Comparison of ENCODE assay signal across 18 cellular contexts in the genomic region with DNA sequence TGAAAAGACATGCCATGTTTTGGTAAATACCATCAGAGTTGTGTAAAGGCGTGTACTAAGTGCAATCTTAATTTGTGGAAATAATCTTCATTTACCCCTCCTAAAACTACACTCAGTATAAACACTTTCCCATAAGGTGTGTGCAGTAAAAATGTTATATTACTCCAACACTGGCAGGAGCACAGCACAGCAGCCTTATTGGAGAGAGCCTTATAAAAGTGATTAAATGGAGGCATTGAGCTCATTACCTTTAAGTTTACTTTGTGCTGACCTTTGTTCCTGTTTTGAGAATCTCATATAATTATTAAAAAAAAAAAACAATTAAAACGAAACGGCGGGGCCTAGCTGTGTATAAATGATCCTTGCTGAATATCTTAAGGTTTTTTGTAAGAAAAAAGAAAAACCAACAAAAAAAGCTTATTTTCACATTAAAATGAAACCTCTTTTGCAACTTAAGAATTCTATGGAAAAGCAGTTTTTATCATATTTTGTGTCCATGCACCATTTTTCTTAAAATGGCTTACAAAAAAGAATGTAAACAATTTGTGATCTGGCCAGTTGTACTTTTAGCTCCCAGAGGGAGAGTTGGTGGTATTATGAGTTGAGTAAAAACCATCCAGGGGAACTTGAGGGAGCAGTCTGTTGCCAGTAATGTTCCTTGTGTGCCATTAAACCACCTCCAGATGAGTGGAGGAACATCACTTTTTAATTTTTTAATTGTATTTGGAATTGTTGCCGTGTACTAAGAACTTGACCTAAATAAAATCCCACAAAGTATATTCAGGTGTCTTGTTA.
DNase-seq lines count a peak whose midpoint lies in the region; ATAC-seq and TF ChIP-seq lines count a peak whose summit lies in the region.
"Had no signal": no experiment of that assay in that cellular context is flagged by ENCODE, and none has a peak within 500 bp of the region (broad histone marks: within the 10 kb centered on the region; RNA-seq: fewer than 3 reads in every experiment).

No MANE protein-coding gene starts in this region.

- H3K9me3 Mint-ChIP-seq in Calu3 (ENCODE audit: low read depth, unreplicated experiment) = no peaks in the 10 kb centered on the region
- H3K9me3 Mint-ChIP-seq: CD4-positive, CD25-positive, alpha-beta regulatory T cell had no signal

- H3K27ac Mint-ChIP-seq in Calu3 (ENCODE audit: unreplicated experiment) = peak overlapping the region; percentile 36

- H4K20me1 ChIP-seq in KMS-11 (ENCODE audit: insufficient read depth) = no peaks in the 10 kb centered on the region

- intact Hi-C loops in Calu3 (cut with micrococcal nuclease; ENCODE audit: unreplicated experiment) (no loop called here), left colon (cut with DNase I, micrococcal nuclease) (no loop called here), A673 (cut with micrococcal nuclease; ENCODE audit: unreplicated experiment) (no loop called here)

- POLR2A ChIA-PET in A673 (lab: Charles Lee; ENCODE audit: low non-redundant PET) = no interaction called here

- H3K79me2 ChIP-seq in KMS-11 (ENCODE audit: insufficient read depth, low read depth) = no peaks in the 10 kb centered on the region

- TF ChIP-seq CTCF in Calu3 (IDR thresholded peaks at IDR 0.05; ENCODE audit: unreplicated experiment) (no peak), KMS-11 (conservative IDR thresholded peaks at IDR 0.05; ENCODE audit: low read depth, low read length) (no peak), cardiac fibroblast (IDR thresholded peaks at IDR 0.05; ENCODE audit: low read depth, low read length) (no peak), A673 (conservative IDR thresholded peaks at IDR 0.05; ENCODE audit: low read depth, low read length) (no peak)

- H3K9me3 ChIP-seq in A673 (ENCODE audit: low read depth, low read length, poor library complexity, severe bottlenecking) = no peaks in the 10 kb centered on the region

- no peaks in the 10 kb centered on the region for H3K4me1 Mint-ChIP-seq in Calu3 (ENCODE audit: low read depth, unreplicated experiment)

- no peak for DNase-seq in Calu3
- peak; percentile 22 to 35 for DNase-seq in cardiac fibroblast (ENCODE audit: low read depth in 2 of 2)
- DNase-seq in left colon = no peak
- DNase-seq in hepatic stellate cell (ENCODE audit: low spot score) = no peak
- DNase-seq in activated naive CD4-positive, alpha-beta T cell treated with anti-CD3 and anti-CD28 coated beads, Interleukin-2, amount 50 U/mL, for 16 hours = no peak
- no peak for DNase-seq in HK-2 (ENCODE audit: unreplicated experiment)
- no peak for DNase-seq in A673 (ENCODE audit: low spot score)
- DNase-seq: ACHN; CD4-positive, CD25-positive, alpha-beta regulatory T cell; DMS53; MV-4-11; NCI-H1417; NCI-H2029; NCI-H2171; NCI-H446 treated with DMSO at 0.1 percent for 48 hours; NCI-H748 treated with DMSO at 0.1 percent for 48 hours had no signal

- no peaks in the 10 kb centered on the region for H3K27me3 Mint-ChIP-seq in Calu3 (ENCODE audit: unreplicated experiment)
- H3K27me3 Mint-ChIP-seq: CD4-positive, CD25-positive, alpha-beta regulatory T cell had no signal

- peaks cover 68% of the 10 kb centered on the region for H3K36me3 Mint-ChIP-seq in Calu3 (ENCODE audit: insufficient read depth, unreplicated experiment)

- CTCF ChIA-PET in Calu3 (lab: Charles Lee) (interaction anchor here (0.6 kb wide), 1 partner anchor 970 kb away, joined by 6 read pairs; no protein-coding TSS in a partner anchor), A673 (lab: Charles Lee) (no interaction called here)

- H3K4me1 ChIP-seq in KMS-11 (ENCODE audit: low read depth, poor library complexity, severe bottlenecking) = peaks cover 59% of the 10 kb centered on the region
- peaks cover 5% of the 10 kb centered on the region for H3K4me1 ChIP-seq in A673 (ENCODE audit: insufficient read depth, low read length, poor library complexity, severe bottlenecking)

- H3K4me3 ChIP-seq in KMS-11 (IDR thresholded peaks at IDR 0.05; ENCODE audit: insufficient read depth, low read depth, low read length) (peak overlapping the region; percentile 33), cardiac fibroblast (replicated peaks in 1 of 2; ENCODE audit: low read depth in 2 of 2, low read length in 2 of 2) (no peak overlapping the region), A673 (ENCODE audit: low read depth, low read length, poor library complexity, severe bottlenecking) (no peak overlapping the region)

- no peak overlapping the region for H2AFZ ChIP-seq in KMS-11 (ENCODE audit: low read depth)

- H3K27ac ChIP-seq in KMS-11 = peak overlapping the region; percentile 76
- no peak overlapping the region for H3K27ac ChIP-seq in A673 (ENCODE audit: low read depth, low read length, poor library complexity, severe bottlenecking)

- peak overlapping the region; percentile 35 for H3K9ac ChIP-seq in KMS-11

- peak; percentile 94 for ATAC-seq in left colon
- ATAC-seq: HCT116 had no signal

- H3K27me3 ChIP-seq in KMS-11 (ENCODE audit: insufficient read depth, low read depth) = no peaks in the 10 kb centered on the region
- H3K27me3 ChIP-seq in A673 (replicated peaks; ENCODE audit: insufficient read depth, low read depth, low read length, poor library complexity) = no peaks in the 10 kb centered on the region

- BruUV-seq in Calu3 (replicated peaks; lab: Mats Ljungman, UMichigan) (no TSS peak), A673 (replicated peaks; lab: Mats Ljungman, UMichigan) (no TSS peak)

- no peak overlapping the region for H3K4me3 Mint-ChIP-seq in Calu3 (ENCODE audit: low read depth, unreplicated experiment)
- H3K4me3 Mint-ChIP-seq: CD4-positive, CD25-positive, alpha-beta regulatory T cell had no signal

- H3K36me3 ChIP-seq in KMS-11 (ENCODE audit: insufficient read depth) = no peaks in the 10 kb centered on the region
- peaks cover 11% of the 10 kb centered on the region for H3K36me3 ChIP-seq in A673 (ENCODE audit: insufficient read depth, low read length, poor library complexity, severe bottlenecking)

- peak overlapping the region; percentile 89 for H3K4me2 ChIP-seq in KMS-11

Comparison
In these comparisons a context has a peak if more than half of its experiments do, and no peak if none do; other contexts are left out.
1. DNase-seq: peak in cardiac fibroblast (2 of 2); none in Calu3 (single experiment), left colon (0 of 2), hepatic stellate cell (single experiment), activated naive CD4-positive, alpha-beta T cell treated with anti-CD3 and anti-CD28 coated beads, Interleukin-2, amount 50 U/mL, for 16 hours (single experiment), HK-2 (single experiment) and A673 (single experiment).